Comparison of ENCODE assay signal across 16 cellular contexts in the genomic region with DNA sequence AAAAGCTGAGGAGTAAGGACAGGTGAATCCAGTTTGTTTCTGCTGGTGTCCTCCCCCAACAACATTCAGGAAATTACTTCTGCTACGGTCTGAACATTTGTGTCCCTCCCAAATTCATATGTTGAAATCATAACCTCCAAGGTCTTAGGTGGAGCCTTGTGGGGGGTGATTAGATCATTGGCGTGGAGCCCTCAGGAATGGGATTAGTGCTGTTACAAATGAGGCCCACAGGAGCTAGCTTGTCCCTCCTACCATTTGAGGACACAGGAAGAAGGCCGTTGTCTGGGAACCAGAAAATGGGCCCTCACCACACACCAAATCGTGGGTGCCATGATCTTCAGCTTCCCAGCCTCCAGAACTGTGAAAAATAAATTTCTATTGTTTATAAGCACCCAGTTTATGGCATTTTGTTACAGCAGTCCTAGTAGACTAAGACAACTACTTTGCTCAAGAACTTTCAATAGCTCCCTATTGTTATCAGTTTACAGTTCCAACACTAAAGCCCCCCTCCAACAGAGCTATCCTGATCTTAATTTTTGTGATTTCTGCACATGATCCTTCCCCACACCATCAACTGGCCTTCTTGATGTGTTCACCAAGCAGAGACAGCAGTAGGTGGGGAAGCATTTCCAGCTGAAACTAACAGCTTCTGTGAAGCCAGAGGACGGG. TPM values are rescaled to one million over a fixed set of nuclear protein-coding genes. Genes with fewer than 3 reads are reported as not detected.
DNase-seq lines count a peak whose midpoint lies in the region; ATAC-seq and TF ChIP-seq lines count a peak whose summit lies in the region.
"Had no signal": no experiment of that assay in that cellular context is flagged by ENCODE, and none has a peak within 500 bp of the region (broad histone marks: within the 10 kb centered on the region; RNA-seq: fewer than 3 reads in every experiment).

No MANE protein-coding gene starts in this region.

- peaks cover 33% of the 10 kb centered on the region for H3K4me1 ChIP-seq in ovary (ENCODE audit: insufficient read depth)

- no peaks in the 10 kb centered on the region for H3K36me3 ChIP-seq in ovary

- TF ChIP-seq POLR2A in ovary (IDR thresholded peaks at IDR 0.05) = no peak

- TF ChIP-seq CTCF in endothelial cell (IDR thresholded peaks at IDR 0.05; ENCODE audit: unreplicated experiment) = no peak
- TF ChIP-seq CTCF in ovary (IDR thresholded peaks at IDR 0.05) = no peak

- DNase-seq in Daoy (ENCODE audit: low read depth) (peak; percentile 50), M059J (ENCODE audit: low read depth) (peak; percentile 36), endothelial cell (ENCODE audit: low spot score) (no peak), ovary (no peak), NCI-H510A (lab: John Stamatoyannopoulos, UW) (no peak), left colon (no peak)
- no peak for DNase-seq in activated naive CD4-positive, alpha-beta T cell treated with anti-CD3 and anti-CD28 coated beads for 36 hours
- DNase-seq: activated CD4-positive, alpha-beta T cell treated with anti-CD3 and anti-CD28 coated beads for 48 hours; effector CD4-positive, alpha-beta T cell; GOT3; KG1; natural killer cell; NCI-H1436 treated with DMSO at 0.1 percent for 48 hours had no signal

- no peaks in the 10 kb centered on the region for H3K27me3 ChIP-seq in ovary

- H3K4me3 Mint-ChIP-seq in endothelial cell (ENCODE audit: unreplicated experiment) = peak overlapping the region; percentile 34
- H3K4me3 Mint-ChIP-seq in activated naive CD4-positive, alpha-beta T cell treated with anti-CD3 and anti-CD28 coated beads for 36 hours = no peak overlapping the region
- H3K4me3 Mint-ChIP-seq: activated naive CD8-positive, alpha-beta T cell; memory B cell; natural killer cell had no signal

- H3K4me1 Mint-ChIP-seq in endothelial cell (ENCODE audit: unreplicated experiment) = peaks cover 51% of the 10 kb centered on the region
- H3K4me1 Mint-ChIP-seq in activated naive CD4-positive, alpha-beta T cell treated with anti-CD3 and anti-CD28 coated beads for 36 hours (ENCODE audit: low read depth) = peaks cover 5% of the 10 kb centered on the region
- H3K4me1 Mint-ChIP-seq: memory B cell had no signal

- peak overlapping the region; percentile 70 for H3K27ac Mint-ChIP-seq in endothelial cell (ENCODE audit: unreplicated experiment)
- no peak overlapping the region for H3K27ac Mint-ChIP-seq in activated naive CD4-positive, alpha-beta T cell treated with anti-CD3 and anti-CD28 coated beads for 36 hours
- H3K27ac Mint-ChIP-seq: activated naive CD8-positive, alpha-beta T cell; memory B cell; natural killer cell had no signal

- intact Hi-C loops in ovary (cut with DNase I) = no loop called here
- intact Hi-C loops in activated naive CD4-positive, alpha-beta T cell treated with anti-CD3 and anti-CD28 coated beads for 36 hours (cut with micrococcal nuclease) = no loop called here
- intact Hi-C loops in left colon (cut with DNase I, micrococcal nuclease) = no loop called here

- CTCF ChIA-PET in activated naive CD4-positive, alpha-beta T cell treated with anti-CD3 and anti-CD28 coated beads for 36 hours (lab: Charles Lee) = interaction anchor here (1.2 to 1.5 kb wide), 2 partner anchors 9 to 28 kb away, joined by 3 to 4 read pairs; a partner anchor contains a TSS

- H3K4me3 ChIP-seq in ovary = no peak overlapping the region

- H3K27me3 Mint-ChIP-seq in endothelial cell (ENCODE audit: unreplicated experiment) = peaks cover 6% of the 10 kb centered on the region
- H3K27me3 Mint-ChIP-seq in activated naive CD4-positive, alpha-beta T cell treated with anti-CD3 and anti-CD28 coated beads for 36 hours (ENCODE audit: low read depth) = peaks cover 39% of the 10 kb centered on the region

- no peak for ATAC-seq in left colon

- TF ChIP-seq EP300 in ovary (IDR thresholded peaks at IDR 0.05) = no peak

- H3K27ac ChIP-seq in ovary = peak overlapping the region; percentile 73 to 95

- WGBS in ovary, 3 donors = 78 to 84% (median 81%) methylated on average over 5 of the region's 5 CpGs

- H3K36me3 Mint-ChIP-seq in endothelial cell (ENCODE audit: low read depth, unreplicated experiment) = no peaks in the 10 kb centered on the region
- H3K36me3 Mint-ChIP-seq in activated naive CD4-positive, alpha-beta T cell treated with anti-CD3 and anti-CD28 coated beads for 36 hours (ENCODE audit: low read depth) = no peaks in the 10 kb centered on the region
- H3K36me3 Mint-ChIP-seq: activated naive CD8-positive, alpha-beta T cell; memory B cell; natural killer cell had no signal

- H3K9me3 Mint-ChIP-seq in endothelial cell (ENCODE audit: unreplicated experiment) = no peaks in the 10 kb centered on the region
- no peaks in the 10 kb centered on the region for H3K9me3 Mint-ChIP-seq in activated naive CD4-positive, alpha-beta T cell treated with anti-CD3 and anti-CD28 coated beads for 36 hours
- H3K9me3 Mint-ChIP-seq: memory B cell, natural killer cell had no signal

- no peaks in the 10 kb centered on the region for H3K9me3 ChIP-seq in ovary

RNA-seq across cellular contexts. Expression of a gene that starts 2.1 kb away (rescaled TPM):
- 1.6 TPM in 1 of 2 replicates, not detected in the other for total RNA-seq in Daoy (2014; rRNA removed; shearing (Covaris generic))
- 8.0 and 36.7 TPM in 2 replicates for total RNA-seq in M059J (2014; rRNA removed; shearing (Covaris generic))
- total RNA-seq in endothelial cell (ENCODE audit: unreplicated experiment) (19.4 TPM), ovary (10 to 100 TPM; 14.8 to 30.7 (median 22.9) TPM), left colon (10 to 100 TPM in 1 of 2 donors, 1 to 10 TPM in 1; 8.1 to 10.6 TPM)
- 10 to 100 TPM; 20.6 to 25.9 TPM for polyA plus RNA-seq in ovary
- not detected for total RNA-seq in activated naive CD4-positive, alpha-beta T cell treated with anti-CD3 and anti-CD28 coated beads for 36 hours
- polyA plus RNA-seq: BJ had no signal

RNA-seq across cellular contexts. Expression of a gene that starts 27.7 kb away (rescaled TPM):
- 3.7 and 5.7 TPM in 2 replicates for total RNA-seq in Daoy (2014; rRNA removed; shearing (Covaris generic))
- 9.1 and 13.8 TPM in 2 replicates for total RNA-seq in M059J (2014; rRNA removed; shearing (Covaris generic))
- total RNA-seq in endothelial cell (ENCODE audit: unreplicated experiment) = 8.9 TPM
- total RNA-seq in ovary = 100 to 1,000 TPM in 3 of 7 donors, 10 to 100 TPM in 4; 33.4 to 221 (median 82.2) TPM
- polyA plus RNA-seq in ovary = 10 to 100 TPM; 21.1 to 86.1 TPM
- under 1 TPM; 0.07 to 0.21 TPM for total RNA-seq in activated naive CD4-positive, alpha-beta T cell treated with anti-CD3 and anti-CD28 coated beads for 36 hours
- total RNA-seq in left colon = 1 to 10 TPM; 3.8 to 9.9 TPM

Comparison
In these comparisons a context has a peak if more than half of its experiments do, and no peak if none do; other contexts are left out.
1. DNase-seq: peak in Daoy (single experiment) and M059J (single experiment); none in endothelial cell (single experiment), ovary (0 of 5), activated naive CD4-positive, alpha-beta T cell treated with anti-CD3 and anti-CD28 coated beads for 36 hours (single experiment), NCI-H510A (single experiment) and left colon (0 of 2).